ENCODE assay signal across 8 cellular contexts in genomic region chr13:26558074-26558805, GRCh38. TPM values are rescaled to one million over a fixed set of nuclear protein-coding genes. Genes with fewer than 3 reads are reported as not detected.
DNase-seq lines count a peak whose midpoint lies in the region; ATAC-seq and TF ChIP-seq lines count a peak whose summit lies in the region.

No MANE protein-coding gene starts in this region.

- peaks cover 0 to 4% (median under 1%) of the 10 kb centered on the region in 6 donors for H3K9me3 Mint-ChIP-seq in immature natural killer cell
- no peaks in the 10 kb centered on the region for H3K9me3 Mint-ChIP-seq in stimulated activated naive CD8-positive, alpha-beta T cell treated with anti-CD3 and anti-CD28 coated beads, Interleukin-15, Interleukin-2, amounts not matched to agents 100 ng/mL and 50 ng/mL, for 24 hours

- no peaks in the 10 kb centered on the region for H3K27me3 ChIP-seq in ascending aorta

- intact Hi-C loops in ascending aorta (cut with DNase I), result loop anchor here (5.0 to 10.0 kb wide), 3 partner anchors 136 to 897 kb away; partner anchors contain the start of gene MTIF3

- H3K9me3 ChIP-seq in ascending aorta, result no peaks in the 10 kb centered on the region

- in situ Hi-C loops in ACHN (cut with HindIII; ENCODE audit: low pct_ligation_motif_present, low pct_unique_long_range_greater_than_20kb, low sequenced_read_pairs), result no loop called here

- no peaks in the 10 kb centered on the region for H3K36me3 ChIP-seq in ascending aorta

- no peak for TF ChIP-seq CTCF in ascending aorta (IDR thresholded peaks at IDR 0.05)

- peak overlapping the region; percentile 49 to 77 (median 66) for H3K4me3 Mint-ChIP-seq in immature natural killer cell
- H3K4me3 Mint-ChIP-seq in stimulated activated naive CD8-positive, alpha-beta T cell treated with anti-CD3 and anti-CD28 coated beads, Interleukin-15, Interleukin-2, amounts not matched to agents 100 ng/mL and 50 ng/mL, for 24 hours, result peak overlapping the region; percentile 61

- H3K27me3 Mint-ChIP-seq in immature natural killer cell (ENCODE audit: low read depth in 3 of 3), result peaks cover 11 to 26% (median 13%) of the 10 kb centered on the region in 3 donors
- peaks cover 46% of the 10 kb centered on the region for H3K27me3 Mint-ChIP-seq in stimulated activated naive CD8-positive, alpha-beta T cell treated with anti-CD3 and anti-CD28 coated beads, Interleukin-15, Interleukin-2, amounts not matched to agents 100 ng/mL and 50 ng/mL, for 24 hours

- peak overlapping the region in 1 of 2 donors; percentile 59 for H3K27ac ChIP-seq in ascending aorta

- H3K4me3 ChIP-seq in ascending aorta, result peak overlapping the region; percentile 70 to 89

- peaks cover 6 to 10% of the 10 kb centered on the region in 2 donors for H3K4me1 ChIP-seq in ascending aorta

- DNase-seq in D341Med (ENCODE audit: low spot score), result peak; percentile 57
- DNase-seq in ascending aorta (ENCODE audit: low spot score in 2 of 2), result peak in 1 of 2 donors; percentile 67
- DNase-seq in immature natural killer cell, result no peak
- no peak for DNase-seq in ACHN
- DNase-seq in activated CD4-positive, alpha-beta T cell treated with anti-CD3 and anti-CD28 coated beads for 48 hours, result no peak

- no peak overlapping the region for H3K27ac Mint-ChIP-seq in immature natural killer cell
- no peak overlapping the region for H3K27ac Mint-ChIP-seq in stimulated activated naive CD8-positive, alpha-beta T cell treated with anti-CD3 and anti-CD28 coated beads, Interleukin-15, Interleukin-2, amounts not matched to agents 100 ng/mL and 50 ng/mL, for 24 hours

- ATAC-seq in HG03025 (IDR thresholded peaks at IDR 0.05; ENCODE audit: low FRiP score, unreplicated experiment) (peak; percentile 18), HG02588 (IDR thresholded peaks at IDR 0.05; ENCODE audit: unreplicated experiment) (no peak)

- H3K36me3 Mint-ChIP-seq in immature natural killer cell, result no peaks in the 10 kb centered on the region
- no peaks in the 10 kb centered on the region for H3K36me3 Mint-ChIP-seq in stimulated activated naive CD8-positive, alpha-beta T cell treated with anti-CD3 and anti-CD28 coated beads, Interleukin-15, Interleukin-2, amounts not matched to agents 100 ng/mL and 50 ng/mL, for 24 hours (ENCODE audit: low read depth)

- H3K4me1 Mint-ChIP-seq in immature natural killer cell, result peaks cover 10 to 17% of the 10 kb centered on the region in 2 donors
- peaks cover 13% of the 10 kb centered on the region for H3K4me1 Mint-ChIP-seq in stimulated activated naive CD8-positive, alpha-beta T cell treated with anti-CD3 and anti-CD28 coated beads, Interleukin-15, Interleukin-2, amounts not matched to agents 100 ng/mL and 50 ng/mL, for 24 hours (ENCODE audit: low read depth)

RNA-seq across cellular contexts. Expression of gene WASF3, which starts 0.8 kb away (rescaled TPM):
- total RNA-seq in ascending aorta, result 14.3 TPM
- under 1 TPM in 1 of 3 donors, not detected in 2; 0.12 TPM for polyA plus RNA-seq in immature natural killer cell
